1 cellular context compared by ENCODE assay signal in genomic region chr1:40178200-40178599, GRCh38.
TF ChIP-seq lines count a peak whose summit lies in the region.

No MANE protein-coding gene starts in this region.

TF ChIP-seq in K562, 482 proteins besides CTCF, POLR2A, EP300 and RAD21:
- TF ChIP-seq ZBTB17 (CRISPR knock-in tag; IDR thresholded peaks at IDR 0.05): no peak
- no peak for TF ChIP-seq MAZ (CRISPR knock-in tag; conservative IDR thresholded peaks at IDR 0.05 in 1 of 2, IDR thresholded peaks at IDR 0.05 in 1 of 2)
- TF ChIP-seq TAL1 (IDR thresholded peaks at IDR 0.05): no peak
- no peak for TF ChIP-seq KLF16 (IDR thresholded peaks at IDR 0.05)
- TF ChIP-seq STAG1 (CRISPR knock-in tag; IDR thresholded peaks at IDR 0.05; ENCODE audit: borderline replicate concordance): no peak
- no peak for TF ChIP-seq BRF2 (IDR thresholded peaks at IDR 0.05; ENCODE audit: borderline replicate concordance, insufficient read depth, insufficient read length)
- TF ChIP-seq ATF6 (CRISPR knock-in tag; IDR thresholded peaks at IDR 0.05): no peak
- TF ChIP-seq E2F6 (IDR thresholded peaks at IDR 0.05; ENCODE audit: borderline replicate concordance in 1 of 2, extremely low read depth in 1 of 2, insufficient read depth in 1 of 2, insufficient read length in 1 of 2, low read depth in 1 of 2, low read length in 1 of 2, poor library complexity in 1 of 2, severe bottlenecking in 1 of 2): no peak
- no peak for TF ChIP-seq CEBPB (tag; IDR thresholded peaks at IDR 0.05)
- no peak for TF ChIP-seq NONO (IDR thresholded peaks at IDR 0.05; ENCODE audit: low read depth in 2 of 2, low read length in 1 of 2)
- TF ChIP-seq ZBTB1 (CRISPR knock-in tag; IDR thresholded peaks at IDR 0.05; ENCODE audit: borderline replicate concordance, low read depth): no peak
- TF ChIP-seq ZNF449 (CRISPR knock-in tag; IDR thresholded peaks at IDR 0.05): no peak
- no peak for TF ChIP-seq CBX5 (IDR thresholded peaks at IDR 0.05; ENCODE audit: borderline replicate concordance, low read depth)
- no peak for TF ChIP-seq SAFB2 (IDR thresholded peaks at IDR 0.05; ENCODE audit: borderline replicate concordance, low read depth, low read length, severe bottlenecking)
- no peak for TF ChIP-seq ZNF124 (CRISPR knock-in tag; IDR thresholded peaks at IDR 0.05)
- no peak for TF ChIP-seq POLR3G (IDR thresholded peaks at IDR 0.05; ENCODE audit: extremely low read depth, insufficient read length, insufficient replicate concordance)
- TF ChIP-seq SREBF2 (CRISPR knock-in tag; IDR thresholded peaks at IDR 0.05): no peak
- TF ChIP-seq SRSF7 (optimal IDR thresholded peaks at IDR 0.05; ENCODE audit: low read depth, low read length): no peak
- no peak for TF ChIP-seq ZFP91 (CRISPR knock-in tag; IDR thresholded peaks at IDR 0.05)
TF ChIP-seq in K562: peak in this region for 0.
